In genomic region chr10:91798736-91799579, GRCh38 we compare ENCODE assay signal across 8 cellular contexts. TPM values are rescaled to one million over a fixed set of nuclear protein-coding genes. Genes with fewer than 3 reads are reported as not detected.
DNase-seq lines count a peak whose midpoint lies in the region; ATAC-seq, FAIRE-seq and TF ChIP-seq lines count a peak whose summit lies in the region.

No MANE protein-coding gene starts in this region.

- no peaks in the 10 kb centered on the region for H3K27me3 Mint-ChIP-seq in naive B cell

- TF ChIP-seq POLR2A in esophagus muscularis mucosa (IDR thresholded peaks at IDR 0.05; ENCODE audit: low read depth) (no peak), thyroid gland (IDR thresholded peaks at IDR 0.05) (no peak)

- H3K4me3 ChIP-seq in GM12865 (ENCODE audit: low read depth, low read length) (peak overlapping the region; percentile 99), esophagus muscularis mucosa (peak overlapping the region; percentile 84 to 97 (median 94)), thyroid gland (replicated peaks in 1 of 3) (peak overlapping the region; percentile 51 to 87 (median 80))

- H3K36me3 ChIP-seq in esophagus muscularis mucosa, result peaks cover 0 to 13% (median 5%) of the 10 kb centered on the region in 4 donors
- H3K36me3 ChIP-seq in thyroid gland, result no peaks in the 10 kb centered on the region

- H3K4me1 Mint-ChIP-seq in naive B cell, result peaks cover 50 to 66% (median 62%) of the 10 kb centered on the region in 3 donors

- H3K4me1 ChIP-seq in esophagus muscularis mucosa (peaks cover 39 to 67% (median 61%) of the 10 kb centered on the region in 4 donors), thyroid gland (peaks cover 33 to 34% of the 10 kb centered on the region in 2 donors)

- ATAC-seq in HG02763 (IDR thresholded peaks at IDR 0.05; ENCODE audit: unreplicated experiment) (peak; percentile 34), naive B cell (ENCODE audit: low read depth in 2 of 2) (peak; percentile 69 to 71)

- no peaks in the 10 kb centered on the region for H3K9me3 Mint-ChIP-seq in naive B cell

- TF ChIP-seq EP300 in esophagus muscularis mucosa (IDR thresholded peaks at IDR 0.05), result no peak

- peak; percentile 60 for DNase-seq in GM12865 (ENCODE audit: low read depth)
- DNase-seq in NCI-H510A (lab: John Stamatoyannopoulos, UW), result peak; percentile 9
- peak; percentile 13 for DNase-seq in activated CD8-positive, alpha-beta memory T cell treated with anti-CD3 and anti-CD28 coated beads, Interleukin-2, amount 50 U/mL, for 1 hour (ENCODE audit: extremely low read depth)
- no peak for DNase-seq in esophagus muscularis mucosa (ENCODE audit: extremely low spot score)
- peak; percentile 77 for DNase-seq in naive B cell
- peak; percentile 46 to 56 for DNase-seq in thyroid gland

- WGBS in esophagus muscularis mucosa, result under 1% methylated on average over 24 of the region's 40 CpGs
- WGBS in thyroid gland, 2 donors, result 1% methylated on average over 19 to 25 of the region's 40 CpGs

- no peak for TF ChIP-seq CTCF in GM12865 (IDR thresholded peaks at IDR 0.05; ENCODE audit: insufficient read depth, low read depth, low read length, missing control alignments)
- no peak for TF ChIP-seq CTCF in esophagus muscularis mucosa (IDR thresholded peaks at IDR 0.05)
- no peak for TF ChIP-seq CTCF in thyroid gland (IDR thresholded peaks at IDR 0.05)

- H3K27me3 ChIP-seq in esophagus muscularis mucosa (no peaks in the 10 kb centered on the region), thyroid gland (no peaks in the 10 kb centered on the region)

- intact Hi-C loops in esophagus muscularis mucosa (cut with DNase I), result loop anchor here (5.0 kb wide), 1 partner anchor 242 kb away; no protein-coding TSS in a partner anchor
- intact Hi-C loops in thyroid gland (cut with DNase I), result no loop called here

- H3K27ac Mint-ChIP-seq in naive B cell, result peak overlapping the region; percentile 95 to 100 (median 98)

- peak overlapping the region; percentile 89 to 98 (median 96) for H3K4me3 Mint-ChIP-seq in naive B cell

- H3K9me3 ChIP-seq in esophagus muscularis mucosa, result no peaks in the 10 kb centered on the region
- H3K9me3 ChIP-seq in thyroid gland, result no peaks in the 10 kb centered on the region

- H3K27ac ChIP-seq in esophagus muscularis mucosa (replicated peaks in 1 of 4), result peak overlapping the region; percentile 99 to 100 (median 99)
- H3K27ac ChIP-seq in thyroid gland, result peak overlapping the region; percentile 81 to 99 (median 89)

- no peaks in the 10 kb centered on the region for H3K36me3 Mint-ChIP-seq in naive B cell

- FAIRE-seq in A204.1 (lab: Jason Lieb, UNC), result peak; percentile 3

RNA-seq across cellular contexts. Expression of gene TNKS2, which starts 0.7 kb away (rescaled TPM):
- 10 to 100 TPM; 36.7 to 47.1 (median 43.2) TPM for total RNA-seq in esophagus muscularis mucosa
- polyA plus RNA-seq in naive B cell (ENCODE audit: low read depth in 6 of 6), result 10 to 100 TPM; 17.9 to 32.2 (median 26.5) TPM
- 10 to 100 TPM; 56.5 to 99.7 (median 66.1) TPM for total RNA-seq in thyroid gland
